2 cellular contexts compared by ENCODE assay signal in genomic region chr4:138572007-138572406, GRCh38.
A peak's percentile ranks its signal among the peaks of the same experiment; 100 is the strongest.
TF ChIP-seq lines count a peak whose summit lies in the region.

No MANE protein-coding gene starts in this region.

TF ChIP-seq in HepG2, 621 proteins besides CTCF, POLR2A, EP300 and RAD21:
- peak; percentile 72 for TF ChIP-seq CREB1 (IDR thresholded peaks at IDR 0.05)
- TF ChIP-seq CREB1 (CRISPR knock-in tag; IDR thresholded peaks at IDR 0.05) = no peak
- TF ChIP-seq ZSCAN5A (CRISPR knock-in tag; IDR thresholded peaks at IDR 0.05; ENCODE audit: borderline replicate concordance) = no peak

TF ChIP-seq in K562, 482 proteins besides CTCF, POLR2A, EP300 and RAD21:
- TF ChIP-seq ATF3 (IDR thresholded peaks at IDR 0.05) (0 out of 2 replicates have a peak, but pooled peaks have one; percentile 22), ATF3 (CRISPR knock-in tag; conservative IDR thresholded peaks at IDR 0.05) (no peak)
- TF ChIP-seq, protein P1, sequence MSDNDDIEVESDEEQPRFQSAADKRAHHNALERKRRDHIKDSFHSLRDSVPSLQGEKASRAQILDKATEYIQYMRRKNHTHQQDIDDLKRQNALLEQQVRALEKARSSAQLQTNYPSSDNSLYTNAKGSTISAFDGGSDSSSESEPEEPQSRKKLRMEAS (CRISPR knock-in tag; IDR thresholded peaks at IDR 0.05) = no peak
TF ChIP-seq in K562: peak in this region for 1.
